8 cellular contexts compared by ENCODE assay signal in the genomic region with DNA sequence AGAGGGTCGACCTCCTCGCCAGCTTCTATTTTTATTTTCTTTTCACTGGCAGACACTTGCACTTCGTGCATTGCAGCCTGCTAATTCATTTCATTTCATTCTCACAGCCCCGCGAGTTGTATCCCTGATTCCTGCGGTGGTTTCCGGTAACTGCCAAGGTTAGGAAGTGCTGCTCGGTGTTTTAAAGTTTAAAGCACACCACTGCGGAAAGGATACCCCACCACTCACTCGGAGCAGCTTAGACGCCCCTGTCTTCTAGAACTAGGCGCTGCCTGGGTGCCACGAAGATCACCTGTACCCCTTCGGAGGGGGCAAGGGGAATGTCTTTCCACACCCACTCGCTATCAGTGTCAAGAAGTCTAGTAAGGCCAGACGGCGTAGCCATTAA. TPM values are rescaled to one million over a fixed set of nuclear protein-coding genes. Genes with fewer than 3 reads are reported as not detected.
A peak's percentile ranks its signal among the peaks of the same experiment; 100 is the strongest.
DNase-seq lines count a peak whose midpoint lies in the region; FAIRE-seq and TF ChIP-seq lines count a peak whose summit lies in the region.

No MANE protein-coding gene starts in this region.

- intact Hi-C loops in posterior vena cava (cut with DNase I), result loop anchor here (10.0 kb wide), 2 partner anchors 189 to 629 kb away; no protein-coding TSS in a partner anchor

- no peaks in the 10 kb centered on the region for H3K27me3 ChIP-seq in NT2/D1 (ENCODE audit: insufficient read depth, insufficient read length)
- peaks cover 2% of the 10 kb centered on the region for H3K27me3 ChIP-seq in adipocyte (replicated peaks; ENCODE audit: control insufficient read depth, insufficient read depth, low read length)

- H3K4me1 ChIP-seq in NT2/D1 (ENCODE audit: insufficient read depth, insufficient read length) (peaks cover 6% of the 10 kb centered on the region), adipocyte (ENCODE audit: control insufficient read depth, insufficient read depth, low read length) (peaks cover 14% of the 10 kb centered on the region)

- H3K9me3 ChIP-seq in NT2/D1 (ENCODE audit: insufficient read depth, low read length), result no peaks in the 10 kb centered on the region
- no peaks in the 10 kb centered on the region for H3K9me3 ChIP-seq in adipocyte (ENCODE audit: control insufficient read depth, low read length)

- TF ChIP-seq POLR2A in H54 (IDR thresholded peaks at IDR 0.05; ENCODE audit: low read depth, low read length), result no peak

- no peaks in the 10 kb centered on the region for H3K9me3 Mint-ChIP-seq in immature natural killer cell

- peak overlapping the region; percentile 63 to 91 (median 86) for H3K27ac Mint-ChIP-seq in immature natural killer cell

- peak overlapping the region; percentile 91 to 98 (median 96) for H3K4me3 Mint-ChIP-seq in immature natural killer cell

- H3K4me1 Mint-ChIP-seq in immature natural killer cell, result peaks cover 24 to 49% of the 10 kb centered on the region in 2 donors

- no peak for FAIRE-seq in H54 (lab: Jason Lieb, UNC)

- peak overlapping the region; percentile 92 for H3K9ac ChIP-seq in NT2/D1 (ENCODE audit: insufficient read length, low read depth)
- H3K9ac ChIP-seq in adipocyte (ENCODE audit: low read length), result peak overlapping the region; percentile 94

- H3K36me3 Mint-ChIP-seq in immature natural killer cell, result peaks cover 0 to 8% (median 0%) of the 10 kb centered on the region in 3 donors

- DNase-seq in EL (peak; percentile 33), H54 (ENCODE audit: insufficient read length, low spot score) (peak; percentile 23), NT2/D1 (ENCODE audit: low read depth, low spot score) (no peak), adipocyte (ENCODE audit: low read depth) (no peak), immature natural killer cell (no peak), posterior vena cava (ENCODE audit: low spot score) (no peak), GM03348 (ENCODE audit: low spot score) (no peak)
- DNase-seq in stimulated activated CD4-positive, alpha-beta T cell treated with anti-CD3 and anti-CD28 coated beads, Interleukin-1b, Interleukin-23, amount 100 ng/mL, for 48 hours, result peak; percentile 8

- H3K36me3 ChIP-seq in NT2/D1 (ENCODE audit: insufficient read depth, insufficient read length, low read length) (peaks cover 40% of the 10 kb centered on the region), adipocyte (ENCODE audit: control insufficient read depth, insufficient read depth, low read length, severe bottlenecking) (peaks cover 10% of the 10 kb centered on the region)

- H3K4me3 ChIP-seq in NT2/D1 (ENCODE audit: insufficient read length, low read depth) (peak overlapping the region; percentile 87), adipocyte (ENCODE audit: low read length) (peak overlapping the region; percentile 99)

- peaks cover 5 to 9% (median 6%) of the 10 kb centered on the region in 3 donors for H3K27me3 Mint-ChIP-seq in immature natural killer cell (ENCODE audit: low read depth in 3 of 3)

RNA-seq across cellular contexts. Expression of a gene that starts 0.5 kb away (rescaled TPM):
- polyA plus RNA-seq in immature natural killer cell, result 10 to 100 TPM; 15.7 to 23.7 (median 19.4) TPM
- 10 to 100 TPM; 18.6 to 22.2 TPM for total RNA-seq in posterior vena cava

RNA-seq across cellular contexts. Expression of a gene that starts 40.2 kb away (rescaled TPM):
- polyA plus RNA-seq in immature natural killer cell, result 1 to 10 TPM; 3.2 to 8.5 (median 3.8) TPM
- 10 to 100 TPM; 13.9 to 16.7 TPM for total RNA-seq in posterior vena cava

Comparison
In these comparisons a context has a peak if more than half of its experiments do, and no peak if none do; other contexts are left out.
1. DNase-seq: peak in EL (single experiment), H54 (single experiment) and stimulated activated CD4-positive, alpha-beta T cell treated with anti-CD3 and anti-CD28 coated beads, Interleukin-1b, Interleukin-23, amount 100 ng/mL, for 48 hours (single experiment); none in NT2/D1 (single experiment), adipocyte (single experiment), immature natural killer cell (0 of 3), posterior vena cava (single experiment) and GM03348 (single experiment).